In genomic region chr16:53048139-53048915, GRCh38 we compare ENCODE assay signal across 1 cellular context.
TF ChIP-seq lines count a peak whose summit lies in the region.

No MANE protein-coding gene starts in this region.

TF ChIP-seq in HepG2, 621 proteins besides CTCF, POLR2A, EP300 and RAD21 (continued from another document and continues in another):
- TF ChIP-seq ZNF646 (CRISPR knock-in tag; IDR thresholded peaks at IDR 0.05) (no peak), ZBTB4 (CRISPR knock-in tag; IDR thresholded peaks at IDR 0.05; ENCODE audit: borderline replicate concordance) (no peak), ZNF251 (CRISPR knock-in tag; IDR thresholded peaks at IDR 0.05) (no peak), CHD4 (IDR thresholded peaks at IDR 0.05; ENCODE audit: borderline replicate concordance, low read length) (no peak), YEATS4 (CRISPR knock-in tag; IDR thresholded peaks at IDR 0.05; ENCODE audit: borderline replicate concordance) (peak; percentile 15; the same call in 1 of the 2 replicates), ZNF446 (CRISPR knock-in tag; IDR thresholded peaks at IDR 0.05) (no peak), ZSCAN25 (CRISPR knock-in tag; IDR thresholded peaks at IDR 0.05) (no peak), ZFP82 (CRISPR knock-in tag; IDR thresholded peaks at IDR 0.05; ENCODE audit: borderline replicate concordance) (no peak), ZNF354B (CRISPR knock-in tag; IDR thresholded peaks at IDR 0.05) (0 out of 2 replicates have a peak, but pooled peaks have one; percentile 71), POLR2AphosphoS2 (IDR thresholded peaks at IDR 0.05; ENCODE audit: low read depth, low read length) (no peak), MEF2D (CRISPR knock-in tag; IDR thresholded peaks at IDR 0.05) (peak; percentile 29; the same call in 1 of the 2 replicates), ZNF598 (CRISPR knock-in tag; IDR thresholded peaks at IDR 0.05; ENCODE audit: borderline replicate concordance) (0 out of 2 replicates have a peak, but pooled peaks have one; percentile 70), ZNF207 (IDR thresholded peaks at IDR 0.05; ENCODE audit: borderline replicate concordance) (no peak), ELF3 (CRISPR knock-in tag; IDR thresholded peaks at IDR 0.05) (peak; percentile 63; the same call in 1 of the 2 replicates), KDM2A (CRISPR knock-in tag; IDR thresholded peaks at IDR 0.05; ENCODE audit: borderline replicate concordance, low read depth) (no peak), HIC2 (CRISPR knock-in tag; IDR thresholded peaks at IDR 0.05; ENCODE audit: low read depth) (no peak), FOXC1 (CRISPR knock-in tag; IDR thresholded peaks at IDR 0.05; ENCODE audit: borderline replicate concordance) (no peak; the same call in 1 of the 2 replicates), SIX1 (CRISPR knock-in tag; IDR thresholded peaks at IDR 0.05; ENCODE audit: borderline replicate concordance) (0 out of 2 replicates have a peak, but pooled peaks have one; percentile 28), AHDC1 (CRISPR knock-in tag; IDR thresholded peaks at IDR 0.05; ENCODE audit: borderline replicate concordance) (peak; percentile 80; the same call in 1 of the 2 replicates), AKAP8 (CRISPR knock-in tag; IDR thresholded peaks at IDR 0.05) (no peak), TARDBP (CRISPR knock-in tag; IDR thresholded peaks at IDR 0.05) (peak; percentile 48; the same call in 1 of the 2 replicates), ATF2 (CRISPR knock-in tag; IDR thresholded peaks at IDR 0.05) (0 out of 2 replicates have a peak, but pooled peaks have one; percentile 33), ZNF205 (CRISPR knock-in tag; IDR thresholded peaks at IDR 0.05) (peak; percentile 56; the same call in 1 of the 2 replicates), LCORL (IDR thresholded peaks at IDR 0.05) (0 out of 2 replicates have a peak, but pooled peaks have one; percentile 27), LCORL (CRISPR knock-in tag; IDR thresholded peaks at IDR 0.05) (peak; percentile 96), TEAD2 (CRISPR knock-in tag; IDR thresholded peaks at IDR 0.05) (no peak), CBX5 (CRISPR knock-in tag; IDR thresholded peaks at IDR 0.05; ENCODE audit: borderline replicate concordance) (peak; percentile 29; the same call in 1 of the 2 replicates), ZNF784 (CRISPR knock-in tag; IDR thresholded peaks at IDR 0.05; ENCODE audit: borderline replicate concordance) (no peak), CEBPB (IDR thresholded peaks at IDR 0.05; ENCODE audit: borderline replicate concordance, low read depth, low read length) (no peak), ZNF580 (CRISPR knock-in tag; IDR thresholded peaks at IDR 0.05; ENCODE audit: borderline replicate concordance, low read depth) (no peak), NPAS2 (CRISPR knock-in tag; IDR thresholded peaks at IDR 0.05; ENCODE audit: borderline replicate concordance) (no peak), ATF6 (CRISPR knock-in tag; conservative IDR thresholded peaks at IDR 0.05) (no peak)
